ENCODE assay signal across 1 cellular context in genomic region chr17:48244121-48244711, GRCh38.
TF ChIP-seq lines count a peak whose summit lies in the region.

No MANE protein-coding gene starts in this region.

TF ChIP-seq in A549, 52 proteins besides CTCF, POLR2A, EP300 and RAD21 (continued from another document):
- TF ChIP-seq PBX3 (IDR thresholded peaks at IDR 0.05), result 0 out of 2 replicates have a peak, but pooled peaks have one; percentile 62
